Comparison of ENCODE assay signal across 26 cellular contexts in genomic region chr1:204923209-204923608, GRCh38. TPM values are rescaled to one million over a fixed set of nuclear protein-coding genes. Genes with fewer than 3 reads are reported as not detected.
DNase-seq lines count a peak whose midpoint lies in the region; ATAC-seq, FAIRE-seq and TF ChIP-seq lines count a peak whose summit lies in the region.
"Had no signal": no experiment of that assay in that cellular context is flagged by ENCODE, and none has a peak within 500 bp of the region (broad histone marks: within the 10 kb centered on the region; RNA-seq: fewer than 3 reads in every experiment).

No MANE protein-coding gene starts in this region.

- intact Hi-C loops in HepG2 (cut with micrococcal nuclease; ENCODE audit: unreplicated experiment), result no loop called here

- no peak for TF ChIP-seq RAD21 in HepG2 (CRISPR knock-in tag; IDR thresholded peaks at IDR 0.05)

- no peak for FAIRE-seq in HepG2 (lab: Jason Lieb, UNC)
- FAIRE-seq: endometrium, TTC549 had no signal

- in situ Hi-C loops in HepG2 (cut with HindIII; ENCODE audit: extremely low pct_ligation_motif_present, low pct_unique_long_range_greater_than_20kb), result no loop called here

- no peak overlapping the region for H3K9ac ChIP-seq in HepG2 (ENCODE audit: insufficient read depth, low read depth, low read length)

- peaks cover 0 to 4% (median 3%) of the 10 kb centered on the region in 5 experiments for H3K9me3 Mint-ChIP-seq in brain
- peaks cover 2% of the 10 kb centered on the region for H3K9me3 Mint-ChIP-seq in nephron
- H3K9me3 Mint-ChIP-seq: activated CD4-positive, alpha-beta T cell treated with anti-CD3 and anti-CD28 coated beads, Interleukin-2, amount 10 ng/mL, durations not matched to agents 24 days and 14 days; activated naive CD8-positive, alpha-beta T cell treated with anti-CD3 and anti-CD28 coated beads, Interleukin-2, amount 10 ng/mL, durations not matched to agents 7 days and 5 days; stimulated activated effector memory CD8-positive, alpha-beta T cell treated with anti-CD3 and anti-CD28 coated beads, Interleukin-12 subunit alpha, Interleukin-12 subunit beta, amount 100 ng/mL, for 72 hours had no signal

- H3K27me3 ChIP-seq in HepG2 (ENCODE audit: control insufficient read depth in 1 of 2, insufficient read depth in 2 of 2, low read length in 2 of 2), result 0 out of 5 replicates have a peak, but pooled peaks cover 0 to 12% of the 10 kb centered on the region in 2 experiments
- H3K27me3 ChIP-seq: body of pancreas, colonic mucosa, ovary, testis had no signal

- no peaks in the 10 kb centered on the region for H4K20me1 ChIP-seq in HepG2 (ENCODE audit: insufficient read depth, low read length)

- H3K4me3 ChIP-seq in HepG2 (replicated peaks in 1 of 3; ENCODE audit: insufficient read depth in 1 of 3, low read depth in 2 of 3, low read length in 3 of 3), result no peak overlapping the region
- H3K4me3 ChIP-seq: body of pancreas, colonic mucosa, heart left ventricle, lung, ovary, testis had no signal

- POLR2A ChIA-PET in HepG2 (lab: Yijun Ruan, JAX), result no interaction called here

- no peak for TF ChIP-seq EP300 in HepG2 (IDR thresholded peaks at IDR 0.05; ENCODE audit: low read depth in 2 of 2, low read length in 2 of 2)
- no peak for TF ChIP-seq EP300 in HepG2 (CRISPR knock-in tag; IDR thresholded peaks at IDR 0.05; ENCODE audit: borderline replicate concordance)

- no TSS peak for BruUV-seq in HepG2 (replicated peaks; lab: Mats Ljungman, UMichigan)

- H3K27ac ChIP-seq in HepG2 (ENCODE audit: extremely low read length, insufficient read depth, low read length), result no peak overlapping the region
- H3K27ac ChIP-seq: body of pancreas, colonic mucosa, heart left ventricle, ovary, testis had no signal

- no peak for TF ChIP-seq POLR2A in HepG2 (IDR thresholded peaks at IDR 0.05; ENCODE audit: insufficient read depth in 1 of 2, low read depth in 2 of 2, low read length in 2 of 2)

- WGBS in HepG2 (ENCODE audit: low lambda C conversion rate), result 52% methylated on average over 9 of the region's 9 CpGs

- H3K36me3 ChIP-seq in HepG2 (replicated peaks in 1 of 2; ENCODE audit: control insufficient read depth in 1 of 2, insufficient read depth in 2 of 2, low read length in 2 of 2), result no peaks in the 10 kb centered on the region
- H3K36me3 ChIP-seq: colonic mucosa, heart left ventricle, ovary had no signal

- CTCF ChIA-PET in HepG2 (lab: Yijun Ruan, JAX; ENCODE audit: low intra/inter-chr PET ratio, low total read pairs), result no interaction called here

- H2AFZ ChIP-seq in HepG2 (ENCODE audit: low read length), result no peak overlapping the region

- no peak overlapping the region for H3K4me2 ChIP-seq in HepG2 (ENCODE audit: low read depth, low read length)

- peak overlapping the region; percentile 57 to 100 (median 90) for H3K27ac Mint-ChIP-seq in brain
- H3K27ac Mint-ChIP-seq in nephron, result peak overlapping the region; percentile 40 to 76 (median 61)
- H3K27ac Mint-ChIP-seq: activated CD4-positive, alpha-beta T cell treated with anti-CD3 and anti-CD28 coated beads, Interleukin-2, amount 10 ng/mL, durations not matched to agents 24 days and 14 days; activated naive CD8-positive, alpha-beta T cell treated with anti-CD3 and anti-CD28 coated beads, Interleukin-2, amount 10 ng/mL, durations not matched to agents 7 days and 5 days; CD4-positive, CD25-positive, alpha-beta regulatory T cell; stimulated activated effector memory CD8-positive, alpha-beta T cell treated with anti-CD3 and anti-CD28 coated beads, Interleukin-12 subunit alpha, Interleukin-12 subunit beta, amount 100 ng/mL, for 72 hours had no signal

- ATAC-seq in HepG2, result no peak
- no peak for ATAC-seq in GM21515 (IDR thresholded peaks at IDR 0.05; ENCODE audit: unreplicated experiment)
- ATAC-seq: body of pancreas; sciatic nerve; stimulated activated effector memory CD8-positive, alpha-beta T cell treated with anti-CD3 and anti-CD28 coated beads, Interleukin-12 subunit alpha, Interleukin-12 subunit beta, amount 100 ng/mL, for 72 hours had no signal

- DNase-seq in D341Med (ENCODE audit: low spot score), result peak; percentile 62
- DNase-seq in NCI-H2171 treated with DMSO at 0.1 percent for 48 hours (lab: John Stamatoyannopoulos, UW), result peak; percentile 88
- DNase-seq in foreskin melanocyte, result no peak
- DNase-seq in HepG2 (ENCODE audit: low spot score), result no peak
- no peak for DNase-seq in NCI-H187 (lab: John Stamatoyannopoulos, UW)
- DNase-seq: activated CD4-positive, alpha-beta T cell treated with anti-CD3 and anti-CD28 coated beads, Interleukin-2, amount 10 ng/mL, durations not matched to agents 24 days and 14 days; activated naive CD8-positive, alpha-beta T cell treated with anti-CD3 and anti-CD28 coated beads, Interleukin-2, amount 10 ng/mL, durations not matched to agents 7 days and 5 days; body of pancreas; CD4-positive, CD25-positive, alpha-beta regulatory T cell; colonic mucosa; DMS79; heart left ventricle; NCI-H2029 treated with DMSO at 0.1 percent for 48 hours; NCI-H526 treated with DMSO at 0.1 percent for 48 hours; ovary; Right ventricle myocardium superior; SW 1271; testis had no signal

- no peaks in the 10 kb centered on the region for H3K9me3 ChIP-seq in HepG2 (ENCODE audit: low read length)
- H3K9me3 ChIP-seq: body of pancreas, colonic mucosa, heart left ventricle, ovary, testis had no signal

- no peak for TF ChIP-seq CTCF in brain (conservative IDR thresholded peaks at IDR 0.05)
- no peak for TF ChIP-seq CTCF in nephron (IDR thresholded peaks at IDR 0.05; ENCODE audit: unreplicated experiment in 3 of 3)
- no peak for TF ChIP-seq CTCF in HepG2 (CRISPR knock-in tag; IDR thresholded peaks at IDR 0.05)

- H3K4me1 Mint-ChIP-seq in brain (peaks cover 60% of the 10 kb centered on the region), nephron (peaks cover 39% of the 10 kb centered on the region)
- H3K4me1 Mint-ChIP-seq: activated CD4-positive, alpha-beta T cell treated with anti-CD3 and anti-CD28 coated beads, Interleukin-2, amount 10 ng/mL, durations not matched to agents 24 days and 14 days; activated naive CD8-positive, alpha-beta T cell treated with anti-CD3 and anti-CD28 coated beads, Interleukin-2, amount 10 ng/mL, durations not matched to agents 7 days and 5 days; CD4-positive, CD25-positive, alpha-beta regulatory T cell; stimulated activated effector memory CD8-positive, alpha-beta T cell treated with anti-CD3 and anti-CD28 coated beads, Interleukin-12 subunit alpha, Interleukin-12 subunit beta, amount 100 ng/mL, for 72 hours had no signal

- no peaks in the 10 kb centered on the region for H3K79me2 ChIP-seq in HepG2 (ENCODE audit: insufficient read depth, low read length)

- H3K4me3 Mint-ChIP-seq in brain (peak overlapping the region in 1 of 5 experiments; percentile 67), nephron (no peak overlapping the region)
- H3K4me3 Mint-ChIP-seq: activated CD4-positive, alpha-beta T cell treated with anti-CD3 and anti-CD28 coated beads, Interleukin-2, amount 10 ng/mL, durations not matched to agents 24 days and 14 days; activated naive CD8-positive, alpha-beta T cell treated with anti-CD3 and anti-CD28 coated beads, Interleukin-2, amount 10 ng/mL, durations not matched to agents 7 days and 5 days; CD4-positive, CD25-positive, alpha-beta regulatory T cell; stimulated activated effector memory CD8-positive, alpha-beta T cell treated with anti-CD3 and anti-CD28 coated beads, Interleukin-12 subunit alpha, Interleukin-12 subunit beta, amount 100 ng/mL, for 72 hours had no signal

- H3K4me1 ChIP-seq in HepG2 (ENCODE audit: insufficient read depth, low read length), result peaks cover 42% of the 10 kb centered on the region
- H3K4me1 ChIP-seq: colonic mucosa had no signal

- H3K27me3 Mint-ChIP-seq in brain, result no peaks in the 10 kb centered on the region
- peaks cover 14% of the 10 kb centered on the region for H3K27me3 Mint-ChIP-seq in nephron (ENCODE audit: low read depth)

- H3K36me3 Mint-ChIP-seq in brain (peaks cover 11% of the 10 kb centered on the region), nephron (ENCODE audit: low read depth) (no peaks in the 10 kb centered on the region)
- H3K36me3 Mint-ChIP-seq: activated naive CD8-positive, alpha-beta T cell treated with anti-CD3 and anti-CD28 coated beads, Interleukin-2, amount 10 ng/mL, durations not matched to agents 7 days and 5 days; CD4-positive, CD25-positive, alpha-beta regulatory T cell; stimulated activated effector memory CD8-positive, alpha-beta T cell treated with anti-CD3 and anti-CD28 coated beads, Interleukin-12 subunit alpha, Interleukin-12 subunit beta, amount 100 ng/mL, for 72 hours had no signal

RNA-seq across cellular contexts. Expression of gene NFASC, which starts 52.5 kb away (rescaled TPM):
- polyA plus RNA-seq in brain (ENCODE audit: insufficient read depth, low read depth, low replicate concordance), result 54.4 TPM
- not detected in 2 replicates for total RNA-seq in HepG2 (2016; rRNA removed; fragmentation: Illumina TruSeq; extraction: Trizol)
- not detected in 2 replicates for total RNA-seq in HepG2 (2016; cell fraction: cytosol; rRNA removed; fragmentation: Illumina TruSeq; extraction: Trizol; ENCODE audit: low read depth)
- not detected in 2 replicates for total RNA-seq in HepG2 (2016; cell fraction: insoluble cytoplasmic fraction; rRNA removed; fragmentation: Illumina TruSeq; extraction: Trizol)
- total RNA-seq in HepG2 (2016; cell fraction: membrane; rRNA removed; fragmentation: Illumina TruSeq; extraction: Trizol), result not detected in 2 replicates
- not detected in 2 replicates for total RNA-seq in HepG2 (2016; cell fraction: nucleus; rRNA removed; fragmentation: Illumina TruSeq; extraction: Trizol)
- not detected in 2 replicates for polyA plus RNA-seq in HepG2 (2011; rRNA removed)
- 0.03 TPM in 1 of 2 replicates, not detected in the other for polyA plus RNA-seq in HepG2 (2011; cell fraction: cytosol; rRNA removed)
- not detected in 2 replicates for polyA plus RNA-seq in HepG2 (2011; cell fraction: nucleus; rRNA removed)
- 0.04 TPM in 2 replicates for polyA plus RNA-seq in HepG2 (2012)
- polyA plus RNA-seq in HepG2 (2016; cell fraction: cytosol; fragmentation: Illumina TruSeq; extraction: Trizol; ENCODE audit: low read depth), result not detected in 2 replicates
- polyA plus RNA-seq in HepG2 (2016; cell fraction: insoluble cytoplasmic fraction; fragmentation: Illumina TruSeq; extraction: Trizol; ENCODE audit: low read depth), result not detected in 2 replicates
- polyA plus RNA-seq in HepG2 (2016; cell fraction: membrane; fragmentation: Illumina TruSeq; extraction: Trizol; ENCODE audit: low read depth), result not detected in 2 replicates
- not detected in 2 replicates for polyA plus RNA-seq in HepG2 (2016; cell fraction: nucleus; fragmentation: Illumina TruSeq; extraction: Trizol; ENCODE audit: insufficient read depth, low read depth)
- polyA minus RNA-seq in HepG2 (2011; rRNA and poly(A)+ RNA removed; ENCODE audit: low replicate concordance), result not detected in 2 replicates
- polyA minus RNA-seq in HepG2 (2011; cell fraction: cytosol; rRNA and poly(A)+ RNA removed), result not detected in 2 replicates
- under 0.01 TPM in 1 of 2 replicates, not detected in the other for polyA minus RNA-seq in HepG2 (2011; cell fraction: nucleus; rRNA and poly(A)+ RNA removed)
- total RNA-seq: CD4-positive, CD25-positive, alpha-beta regulatory T cell had no signal
- polyA plus RNA-seq: CD4-positive, CD25-positive, alpha-beta regulatory T cell had no signal

Comparison
In these comparisons a context has a peak if more than half of its experiments do, and no peak if none do; other contexts are left out.
1. DNase-seq: peak in D341Med (single experiment) and NCI-H2171 treated with DMSO at 0.1 percent for 48 hours (single experiment); none in foreskin melanocyte (single experiment), HepG2 (single experiment) and NCI-H187 (0 of 2).
2. RNA of gene NFASC, which starts 52.5 kb away (polyA plus RNA-seq): 54.4 TPM in brain (single experiment); 0.03 to 0.04 TPM in HepG2; every median in the first group is over 10 times any median in the second.